Comparison of ENCODE assay signal across 10 cellular contexts in the genomic region with DNA sequence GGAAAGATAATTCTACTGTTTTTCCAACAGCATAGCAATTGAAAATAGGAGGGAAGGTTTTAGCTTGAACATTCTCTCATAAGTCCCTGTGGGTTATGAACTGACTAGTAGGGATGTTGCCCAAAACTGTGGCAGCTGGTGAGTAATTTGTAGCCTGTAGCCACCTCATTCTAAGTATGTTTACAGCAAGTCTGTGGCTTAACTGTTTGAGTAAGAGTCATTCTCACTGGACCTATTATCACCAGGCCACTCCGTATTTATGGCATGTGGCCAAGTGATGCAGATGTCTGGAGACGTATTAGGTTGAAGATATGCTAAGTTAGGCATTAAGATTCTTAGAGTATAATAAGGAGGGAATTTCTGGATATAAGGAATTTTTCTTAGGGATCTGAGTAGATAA.
DNase-seq lines count a peak whose midpoint lies in the region; ATAC-seq and TF ChIP-seq lines count a peak whose summit lies in the region.
"Had no signal": no experiment of that assay in that cellular context is flagged by ENCODE, and none has a peak within 500 bp of the region (broad histone marks: within the 10 kb centered on the region; RNA-seq: fewer than 3 reads in every experiment).

No MANE protein-coding gene starts in this region.

- no peaks in the 10 kb centered on the region for H4K20me1 ChIP-seq in OCI-LY3 (ENCODE audit: insufficient read depth, low read length)

- H3K27ac ChIP-seq in OCI-LY3 (ENCODE audit: low read length) (peak overlapping the region; percentile 71), left lung (no peak overlapping the region)
- H3K27ac ChIP-seq: SK-N-MC had no signal

- H2AFZ ChIP-seq in OCI-LY3 (ENCODE audit: low read depth, low read length) = no peak overlapping the region

- peaks cover 48% of the 10 kb centered on the region for H3K4me1 ChIP-seq in OCI-LY3 (ENCODE audit: low read length)
- H3K4me1 ChIP-seq in left lung = no peaks in the 10 kb centered on the region

- H3K4me2 ChIP-seq in OCI-LY3 (ENCODE audit: low read length) = peak overlapping the region; percentile 58

- no peak for DNase-seq in left lung
- no peak for DNase-seq in activated CD4-positive, alpha-beta T cell treated with anti-CD3 and anti-CD28 coated beads for 4 hours
- no peak for DNase-seq in activated naive CD4-positive, alpha-beta T cell treated with Interleukin-2 at 50 U/mL for 16 hours
- DNase-seq: activated gamma-delta T cell had no signal

- no peaks in the 10 kb centered on the region for H3K79me2 ChIP-seq in OCI-LY3 (ENCODE audit: low read length)

- peaks cover 2% of the 10 kb centered on the region for H3K36me3 ChIP-seq in OCI-LY3 (replicated peaks; ENCODE audit: low read depth, low read length)
- no peaks in the 10 kb centered on the region for H3K36me3 ChIP-seq in left lung

- intact Hi-C loops in left lung (cut with DNase I) = no loop called here

- H3K9ac ChIP-seq in OCI-LY3 (ENCODE audit: low read length) = peak overlapping the region; percentile 24; the same call in 1 of the 2 replicates

- H3K27me3 ChIP-seq in OCI-LY3 (ENCODE audit: low read depth, low read length) = peaks cover 3% of the 10 kb centered on the region; the same call in 1 of the 2 replicates
- H3K27me3 ChIP-seq in left lung = no peaks in the 10 kb centered on the region

- ATAC-seq in GM18868 (IDR thresholded peaks at IDR 0.05; ENCODE audit: unreplicated experiment) = peak; percentile 87
- peak; percentile 80 for ATAC-seq in HG02885 (IDR thresholded peaks at IDR 0.05; ENCODE audit: poor library complexity, unreplicated experiment)
- peak; percentile 16 for ATAC-seq in left lung
- no peak for ATAC-seq in GM18519 (IDR thresholded peaks at IDR 0.05; ENCODE audit: low FRiP score, unreplicated experiment)
- no peak for ATAC-seq in GM21515 (IDR thresholded peaks at IDR 0.05; ENCODE audit: unreplicated experiment)

- H3K4me3 ChIP-seq in OCI-LY3 (ENCODE audit: low read length) (peak overlapping the region; percentile 19), left lung (no peak overlapping the region)
- H3K4me3 ChIP-seq: SK-N-MC had no signal

- no peak for TF ChIP-seq CTCF in OCI-LY3 (IDR thresholded peaks at IDR 0.05; ENCODE audit: low read depth, low read length)
- TF ChIP-seq CTCF in left lung (IDR thresholded peaks at IDR 0.05) = no peak

- H3K9me3 ChIP-seq in OCI-LY3 (ENCODE audit: insufficient read depth, low read length) = no peaks in the 10 kb centered on the region
- H3K9me3 ChIP-seq in left lung = peaks cover 0 to 3% of the 10 kb centered on the region in 2 donors

Comparison
In these comparisons a context has a peak if more than half of its experiments do, and no peak if none do; other contexts are left out.
1. ATAC-seq: peak in GM18868 (single experiment), HG02885 (single experiment) and left lung (single experiment); none in GM18519 (single experiment) and GM21515 (single experiment).